In the genomic region with DNA sequence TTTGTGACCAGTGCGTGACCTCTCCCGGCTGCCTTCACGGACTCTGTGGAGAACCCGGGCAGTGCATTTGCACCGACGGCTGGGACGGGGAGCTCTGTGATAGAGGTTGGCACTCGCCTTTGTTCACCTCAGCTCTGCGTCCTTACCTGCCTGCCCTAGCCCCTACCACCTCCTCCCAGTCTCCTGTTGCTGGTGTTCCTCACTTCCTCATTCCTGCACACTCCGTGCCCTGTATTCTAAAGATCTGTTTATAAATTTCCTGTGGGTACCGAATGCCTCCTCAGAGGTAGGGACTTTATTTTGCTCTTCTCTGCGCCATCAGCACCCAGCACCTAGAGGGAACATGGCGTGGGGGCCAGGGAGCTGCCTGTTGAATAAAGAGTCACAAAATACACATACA, we compare ENCODE assay signal across 22 cellular contexts. TPM values are rescaled to one million over a fixed set of nuclear protein-coding genes. Genes with fewer than 3 reads are reported as not detected.
"Had no signal": no experiment of that assay in that cellular context is flagged by ENCODE, and none has a peak within 500 bp of the region (broad histone marks: within the 10 kb centered on the region; RNA-seq: fewer than 3 reads in every experiment).

No MANE protein-coding gene starts in this region.

- H3K36me3 Mint-ChIP-seq: natural killer cell treated with Interleukin-12 subunit alpha and Interleukin-12 subunit beta and Interleukin-15 and Interleukin-18, amount 100 ng/mL, for 72 hours had no signal

- H3K27ac Mint-ChIP-seq: activated CD4-positive, alpha-beta memory T cell treated with anti-CD3 and anti-CD28 coated beads, Interleukin-2, amount 10 ng/mL, durations not matched to agents 7 days and 5 days; activated CD4-positive, alpha-beta T cell treated with anti-CD3 and anti-CD28 coated beads, Interleukin-2, amount 10 ng/mL, durations not matched to agents 24 days and 14 days; activated naive CD8-positive, alpha-beta T cell treated with anti-CD3 and anti-CD28 coated beads, Interleukin-2, amount 50 U/mL, for 24 hours; natural killer cell treated with Interleukin-12 subunit alpha and Interleukin-12 subunit beta and Interleukin-15 and Interleukin-18, amount 100 ng/mL, for 72 hours had no signal

- H3K9me3 Mint-ChIP-seq: activated CD4-positive, alpha-beta memory T cell treated with anti-CD3 and anti-CD28 coated beads, Interleukin-2, amount 10 ng/mL, durations not matched to agents 7 days and 5 days; activated CD4-positive, alpha-beta T cell treated with anti-CD3 and anti-CD28 coated beads, Interleukin-2, amount 10 ng/mL, durations not matched to agents 24 days and 14 days; activated naive CD8-positive, alpha-beta T cell treated with anti-CD3 and anti-CD28 coated beads, Interleukin-2, amount 50 U/mL, for 24 hours; natural killer cell treated with Interleukin-12 subunit alpha and Interleukin-12 subunit beta and Interleukin-15 and Interleukin-18, amount 100 ng/mL, for 72 hours had no signal

- DNase-seq: activated CD4-positive, alpha-beta memory T cell treated with anti-CD3 and anti-CD28 coated beads, Interleukin-2, amount 10 ng/mL, durations not matched to agents 7 days and 5 days; activated CD4-positive, alpha-beta T cell treated with anti-CD3 and anti-CD28 coated beads, Interleukin-2, amount 10 ng/mL, durations not matched to agents 24 days and 14 days; activated gamma-delta T cell; activated naive CD4-positive, alpha-beta T cell treated with anti-CD3 and anti-CD28 coated beads, Interleukin-2, amount 50 U/mL, for 16 hours; activated naive CD8-positive, alpha-beta T cell treated with anti-CD3 and anti-CD28 coated beads, Interleukin-2, amount 50 U/mL, for 24 hours; dermis blood vessel endothelial cell; effector memory CD4-positive, alpha-beta T cell; hypothalamus; left ventricle myocardium inferior; retina; spleen; stimulated activated CD4-positive, alpha-beta T cell treated with anti-CD3 and anti-CD28 coated beads, Interleukin-4, amount 100 ng/mL, for 1 hour; stimulated activated naive CD4-positive, alpha-beta T cell; testis; upper lobe of left lung had no signal

- H3K4me1 Mint-ChIP-seq: activated CD4-positive, alpha-beta memory T cell treated with anti-CD3 and anti-CD28 coated beads, Interleukin-2, amount 10 ng/mL, durations not matched to agents 7 days and 5 days; activated CD4-positive, alpha-beta T cell treated with anti-CD3 and anti-CD28 coated beads, Interleukin-2, amount 10 ng/mL, durations not matched to agents 24 days and 14 days; activated naive CD8-positive, alpha-beta T cell treated with anti-CD3 and anti-CD28 coated beads, Interleukin-2, amount 50 U/mL, for 24 hours had no signal

- H3K4me3 Mint-ChIP-seq: activated CD4-positive, alpha-beta memory T cell treated with anti-CD3 and anti-CD28 coated beads, Interleukin-2, amount 10 ng/mL, durations not matched to agents 7 days and 5 days; activated CD4-positive, alpha-beta T cell treated with anti-CD3 and anti-CD28 coated beads, Interleukin-2, amount 10 ng/mL, durations not matched to agents 24 days and 14 days; activated naive CD8-positive, alpha-beta T cell treated with anti-CD3 and anti-CD28 coated beads, Interleukin-2, amount 50 U/mL, for 24 hours; natural killer cell treated with Interleukin-12 subunit alpha and Interleukin-12 subunit beta and Interleukin-15 and Interleukin-18, amount 100 ng/mL, for 72 hours had no signal

RNA-seq across cellular contexts. Expression of gene DLK1, which starts 2.3 kb away (rescaled TPM):
- total RNA-seq: activated CD4-positive, alpha-beta memory T cell treated with anti-CD3 and anti-CD28 coated beads, Interleukin-2, amount 10 ng/mL, durations not matched to agents 7 days and 5 days; activated CD4-positive, alpha-beta T cell treated with anti-CD3 and anti-CD28 coated beads, Interleukin-2, amount 10 ng/mL, durations not matched to agents 24 days and 14 days; dermis blood vessel endothelial cell; endothelial cell of umbilical vein; frontal cortex; lung microvascular endothelial cell; natural killer cell treated with Interleukin-12 subunit alpha and Interleukin-12 subunit beta and Interleukin-15 and Interleukin-18, amount 100 ng/mL, for 72 hours; osteoblast; posterior vena cava; T-helper 2 cell treated with Interferon-gamma antibody and Interleukin-4, amounts not matched to agents 100 ng/mL and 5 ng/mL, for 36 hours had no signal
- polyA plus RNA-seq: endothelial cell of umbilical vein, spleen had no signal
